Comparison of ENCODE assay signal across 27 cellular contexts in the genomic region with DNA sequence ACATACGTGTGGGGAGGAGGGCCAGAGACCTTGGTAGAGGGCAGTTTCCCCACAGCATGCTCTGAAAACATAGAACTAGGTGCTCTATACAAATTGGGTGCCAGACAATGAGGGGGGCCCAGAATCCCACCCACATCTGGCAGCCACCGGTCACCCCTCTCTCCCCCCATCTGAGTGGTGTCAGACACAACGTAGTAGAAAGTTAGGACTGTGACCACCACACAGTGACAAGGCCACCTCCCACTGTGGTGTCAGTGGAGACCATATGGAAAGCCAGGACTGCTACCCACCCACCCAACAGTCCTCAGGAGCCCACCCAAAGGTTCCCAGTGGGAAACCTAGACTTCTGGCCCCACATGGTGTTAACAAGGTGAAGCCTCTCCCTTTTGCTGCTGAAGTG. TPM values are rescaled to one million over a fixed set of nuclear protein-coding genes. Genes with fewer than 3 reads are reported as not detected.
"Had no signal": no experiment of that assay in that cellular context is flagged by ENCODE, and none has a peak within 500 bp of the region (broad histone marks: within the 10 kb centered on the region; RNA-seq: fewer than 3 reads in every experiment).

No MANE protein-coding gene starts in this region.

- H3K4me1 Mint-ChIP-seq: activated CD4-positive, alpha-beta T cell treated with anti-CD3 and anti-CD28 coated beads, Interleukin-2, amount 10 ng/mL, durations not matched to agents 24 days and 14 days; immature natural killer cell; naive thymus-derived CD4-positive, alpha-beta T cell had no signal

- ATAC-seq: activated T-cell treated with anti-CD3 and anti-CD28 coated beads, Interleukin-2, amount 50 U/mL, for 4 hours; esophagus mucosa; left lung; naive thymus-derived CD4-positive, alpha-beta T cell; pancreas had no signal

- H3K4me3 Mint-ChIP-seq: activated CD4-positive, alpha-beta memory T cell treated with anti-CD3 and anti-CD28 coated beads for 36 hours; activated CD4-positive, alpha-beta T cell treated with anti-CD3 and anti-CD28 coated beads, Interleukin-2, amount 10 ng/mL, durations not matched to agents 24 days and 14 days; activated T-cell treated with anti-CD3 and anti-CD28 coated beads, Interleukin-2, amount 50 U/mL, for 4 hours; dendritic cell treated with granulocyte-macrophage colony-stimulating factor and Interleukin-4, amounts not matched to agents 40 ng/mL and 50 ng/mL, for 4 days; endodermal cell; immature natural killer cell; naive thymus-derived CD4-positive, alpha-beta T cell; stimulated activated naive CD8-positive, alpha-beta T cell treated with anti-CD3 and anti-CD28 coated beads, Interleukin-15, Interleukin-2, amounts not matched to agents 100 ng/mL and 50 ng/mL, for 24 hours had no signal

- DNase-seq: activated CD4-positive, alpha-beta memory T cell treated with anti-CD3 and anti-CD28 coated beads for 36 hours; activated CD4-positive, alpha-beta T cell treated with anti-CD3 and anti-CD28 coated beads, Interleukin-2, amount 10 ng/mL, durations not matched to agents 24 days and 14 days; activated CD4-positive, CD25-positive, alpha-beta regulatory T cell treated with anti-CD3 and anti-CD28 coated beads, Interleukin-2, amount 50 U/mL, for 72 hours; activated CD8-positive, alpha-beta memory T cell treated with anti-CD3 and anti-CD28 coated beads, Interleukin-2, amount 50 U/mL, for 48 hours; activated T-cell treated with anti-CD3 and anti-CD28 coated beads, Interleukin-2, amount 50 U/mL, for 4 hours; amygdala; central memory CD4-positive, alpha-beta T cell; endodermal cell; foreskin fibroblast; hypothalamus; immature natural killer cell; kidney glomerular epithelial cell; midbrain; naive thymus-derived CD4-positive, alpha-beta T cell; retina; stimulated activated CD4-positive, alpha-beta T cell treated with anti-CD3 and anti-CD28 coated beads, Interleukin-4, amount 100 ng/mL, for 1 hour; substantia nigra; T-helper 2 cell; upper lobe of left lung had no signal

- H3K4me1 ChIP-seq: left lung, pancreas, prostate gland, upper lobe of left lung had no signal

- H3K4me3 ChIP-seq: left lung, pancreas, prostate gland, upper lobe of left lung had no signal

- H3K36me3 Mint-ChIP-seq: activated CD4-positive, alpha-beta memory T cell treated with anti-CD3 and anti-CD28 coated beads for 36 hours had no signal

- H3K27ac ChIP-seq: left lung, pancreas, prostate gland, upper lobe of left lung had no signal

- H3K27me3 ChIP-seq: left lung, pancreas, upper lobe of left lung had no signal

- H3K27ac Mint-ChIP-seq: activated CD4-positive, alpha-beta memory T cell treated with anti-CD3 and anti-CD28 coated beads for 36 hours; activated CD4-positive, alpha-beta T cell treated with anti-CD3 and anti-CD28 coated beads, Interleukin-2, amount 10 ng/mL, durations not matched to agents 24 days and 14 days; activated T-helper 2 cell treated with anti-CD3 and anti-CD28 coated beads, Interferon-gamma antibody, Interleukin-2, Interleukin-4, amounts not matched to agents 10 μg/mL and 5 μg/mL and 100 μg/mL, durations not matched to agents 14 hours and 24 hours and 36 hours; dendritic cell treated with granulocyte-macrophage colony-stimulating factor and Interleukin-4, amounts not matched to agents 40 ng/mL and 50 ng/mL, for 4 days; endodermal cell; immature natural killer cell; naive thymus-derived CD4-positive, alpha-beta T cell; stimulated activated naive CD8-positive, alpha-beta T cell treated with anti-CD3 and anti-CD28 coated beads, Interleukin-15, Interleukin-2, amounts not matched to agents 100 ng/mL and 50 ng/mL, for 24 hours had no signal

- H3K36me3 ChIP-seq: left lung, pancreas, prostate gland, upper lobe of left lung had no signal

- H3K9me3 ChIP-seq: pancreas, prostate gland had no signal

- H3K27me3 Mint-ChIP-seq: stimulated activated naive CD8-positive, alpha-beta T cell treated with anti-CD3 and anti-CD28 coated beads, Interleukin-15, Interleukin-2, amounts not matched to agents 100 ng/mL and 50 ng/mL, for 24 hours had no signal

RNA-seq across cellular contexts. Expression of gene ATP4B, which starts 2.1 kb away (rescaled TPM):
- total RNA-seq: activated CD4-positive, alpha-beta memory T cell treated with anti-CD3 and anti-CD28 coated beads for 36 hours; activated CD4-positive, alpha-beta T cell treated with anti-CD3 and anti-CD28 coated beads, Interleukin-2, amount 10 ng/mL, durations not matched to agents 24 days and 14 days; activated T-cell treated with anti-CD3 and anti-CD28 coated beads, Interleukin-2, amount 50 U/mL, for 4 hours; activated T-helper 2 cell treated with anti-CD3 and anti-CD28 coated beads, Interferon-gamma antibody, Interleukin-2, Interleukin-4, amounts not matched to agents 10 μg/mL and 5 μg/mL and 100 μg/mL, durations not matched to agents 14 hours and 24 hours and 36 hours; endodermal cell; esophagus mucosa; left lung; naive thymus-derived CD4-positive, alpha-beta T cell; pancreas; upper lobe of left lung had no signal
- polyA plus RNA-seq: immature natural killer cell; naive thymus-derived CD4-positive, alpha-beta T cell; neural cell; pancreas had no signal

RNA-seq across cellular contexts. Expression of gene GRK1, which starts 7.0 kb away (rescaled TPM):
- total RNA-seq: activated CD4-positive, alpha-beta memory T cell treated with anti-CD3 and anti-CD28 coated beads for 36 hours; esophagus mucosa; naive thymus-derived CD4-positive, alpha-beta T cell; pancreas had no signal
- polyA plus RNA-seq: immature natural killer cell; naive thymus-derived CD4-positive, alpha-beta T cell had no signal
